1 cellular context compared by ENCODE assay signal in genomic region chr2:207227062-207227748, GRCh38.
TF ChIP-seq lines count a peak whose summit lies in the region.

No MANE protein-coding gene starts in this region.

TF ChIP-seq in SK-N-SH, 30 proteins besides CTCF, POLR2A, EP300 and RAD21 (continued from another document):
- TF ChIP-seq EZH2phosphoT487 (IDR thresholded peaks at IDR 0.05; ENCODE audit: borderline replicate concordance, low read depth) (no peak), GATA2 (CRISPR knock-in tag; IDR thresholded peaks at IDR 0.05) (no peak), RCOR1 (IDR thresholded peaks at IDR 0.05; ENCODE audit: low read length) (no peak), POLR2AphosphoS5 (IDR thresholded peaks at IDR 0.05; ENCODE audit: low read depth, low read length) (no peak), ELF1 (IDR thresholded peaks at IDR 0.05) (no peak), SIN3A (IDR thresholded peaks at IDR 0.05; ENCODE audit: borderline replicate concordance, low read depth, low read length) (no peak), MAX (IDR thresholded peaks at IDR 0.05; ENCODE audit: low read depth) (no peak)
TF ChIP-seq in SK-N-SH: peak in this region for 0.
